Comparison of ENCODE assay signal across 35 cellular contexts in the genomic region with DNA sequence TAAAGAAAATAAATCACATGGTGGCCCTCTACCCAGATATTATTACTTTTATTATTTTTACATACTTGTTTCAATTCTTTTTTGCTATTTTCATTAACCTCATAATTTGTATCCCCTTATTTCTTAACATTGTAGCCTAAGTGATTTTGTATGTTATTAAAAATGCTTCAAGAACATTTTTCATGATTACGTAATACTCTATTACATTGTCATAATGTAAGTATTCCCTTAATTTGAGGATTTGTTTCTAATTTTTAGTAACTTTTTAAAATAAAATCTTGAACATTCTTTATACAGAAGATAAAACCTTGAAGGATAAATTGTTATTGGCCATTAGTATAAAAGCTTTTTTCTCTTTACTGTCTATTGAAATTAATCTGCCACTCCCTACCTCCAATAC.
"Had no signal": no experiment of that assay in that cellular context is flagged by ENCODE, and none has a peak within 500 bp of the region (broad histone marks: within the 10 kb centered on the region; RNA-seq: fewer than 3 reads in every experiment).

No MANE protein-coding gene starts in this region.

- H3K9me3 Mint-ChIP-seq: activated CD4-positive, alpha-beta memory T cell treated with anti-CD3 and anti-CD28 coated beads for 36 hours; activated CD4-positive, alpha-beta T cell treated with anti-CD3 and anti-CD28 coated beads, Interleukin-2, amount 10 ng/mL, durations not matched to agents 24 days and 14 days; activated naive CD4-positive, alpha-beta T cell treated with anti-CD3 and anti-CD28 coated beads for 36 hours; activated naive CD4-positive, alpha-beta T cell treated with anti-CD3 and anti-CD28 coated beads, Interleukin-2, amount 50 U/mL, for 24 hours; activated naive CD8-positive, alpha-beta T cell treated with anti-CD3 and anti-CD28 coated beads for 36 hours; activated naive CD8-positive, alpha-beta T cell treated with anti-CD3 and anti-CD28 coated beads, Interleukin-2, amount 50 U/mL, for 24 hours; activated T-helper 1 cell treated with anti-CD3 and anti-CD28 coated beads, Interleukin-12 subunit alpha, Interleukin-12 subunit beta, Interleukin-2, Interleukin-4 antibody, amounts not matched to agents 30 ng/mL and 10 ng/mL and 1 ng/mL, durations not matched to agents 14 hours and 24 hours and 36 hours; activated T-helper 2 cell treated with anti-CD3 and anti-CD28 coated beads, Interferon-gamma antibody, Interleukin-2, Interleukin-4, amounts not matched to agents 10 μg/mL and 5 μg/mL and 100 μg/mL, durations not matched to agents 14 hours and 24 hours and 36 hours; brain; T-helper 1 cell treated with Interleukin-12 subunit alpha and Interleukin-12 subunit beta and Interleukin-4 antibody, amounts not matched to agents 30 μg/mL and 1 μg/mL, for 36 hours; T-helper 2 cell treated with Interferon-gamma antibody and Interleukin-4, amounts not matched to agents 5 μg/mL and 100 μg/mL, for 36 hours had no signal

- H3K27ac ChIP-seq: ascending aorta, breast epithelium, cardiac muscle cell, colonic mucosa, epithelial cell of prostate, esophagus squamous epithelium, gastroesophageal sphincter, heart right ventricle had no signal

- H3K27me3 Mint-ChIP-seq: activated CD4-positive, alpha-beta memory T cell treated with anti-CD3 and anti-CD28 coated beads for 36 hours; activated CD4-positive, alpha-beta T cell treated with anti-CD3 and anti-CD28 coated beads for 36 hours; activated CD4-positive, alpha-beta T cell treated with anti-CD3 and anti-CD28 coated beads, Interleukin-2, amount 10 ng/mL, durations not matched to agents 24 days and 14 days; activated CD8-positive, alpha-beta memory T cell treated with anti-CD3 and anti-CD28 coated beads, Interleukin-2, amount 10 ng/mL, durations not matched to agents 7 days and 5 days; activated naive CD4-positive, alpha-beta T cell treated with anti-CD3 and anti-CD28 coated beads, Interleukin-2, amount 50 U/mL, for 24 hours; activated naive CD8-positive, alpha-beta T cell treated with anti-CD3 and anti-CD28 coated beads for 36 hours; activated naive CD8-positive, alpha-beta T cell treated with anti-CD3 and anti-CD28 coated beads, Interleukin-2, amount 50 U/mL, for 24 hours; brain had no signal

- H3K4me3 Mint-ChIP-seq: activated CD4-positive, alpha-beta memory T cell treated with anti-CD3 and anti-CD28 coated beads for 36 hours; activated CD4-positive, alpha-beta T cell treated with anti-CD3 and anti-CD28 coated beads for 36 hours; activated CD4-positive, alpha-beta T cell treated with anti-CD3 and anti-CD28 coated beads, Interleukin-2, amount 10 ng/mL, durations not matched to agents 24 days and 14 days; activated CD8-positive, alpha-beta memory T cell treated with anti-CD3 and anti-CD28 coated beads, Interleukin-2, amount 10 ng/mL, durations not matched to agents 7 days and 5 days; activated CD8-positive, alpha-beta T cell treated with anti-CD3 and anti-CD28 coated beads, Interleukin-2, amount 10 ng/mL, durations not matched to agents 7 days and 5 days; activated naive CD4-positive, alpha-beta T cell treated with anti-CD3 and anti-CD28 coated beads for 36 hours; activated naive CD4-positive, alpha-beta T cell treated with anti-CD3 and anti-CD28 coated beads, Interleukin-2, amount 50 U/mL, for 24 hours; activated naive CD8-positive, alpha-beta T cell treated with anti-CD3 and anti-CD28 coated beads for 36 hours; activated naive CD8-positive, alpha-beta T cell treated with anti-CD3 and anti-CD28 coated beads, Interleukin-2, amount 50 U/mL, for 24 hours; activated T-helper 1 cell treated with anti-CD3 and anti-CD28 coated beads, Interleukin-12 subunit alpha, Interleukin-12 subunit beta, Interleukin-2, Interleukin-4 antibody, amounts not matched to agents 30 ng/mL and 10 ng/mL and 1 ng/mL, durations not matched to agents 14 hours and 24 hours and 36 hours; brain; T-helper 1 cell treated with Interleukin-12 subunit alpha and Interleukin-12 subunit beta and Interleukin-4 antibody, amounts not matched to agents 30 μg/mL and 1 μg/mL, for 36 hours; T-helper 2 cell treated with Interferon-gamma antibody and Interleukin-4, amounts not matched to agents 5 μg/mL and 100 μg/mL, for 36 hours had no signal

- H3K27me3 ChIP-seq: ascending aorta, breast epithelium, cardiac muscle cell, colonic mucosa, esophagus squamous epithelium, gastroesophageal sphincter, heart right ventricle had no signal

- H3K9me3 ChIP-seq: ascending aorta, breast epithelium, colonic mucosa, esophagus squamous epithelium, gastroesophageal sphincter, heart right ventricle had no signal

- DNase-seq: activated CD4-positive, alpha-beta memory T cell treated with anti-CD3 and anti-CD28 coated beads for 36 hours; activated CD4-positive, alpha-beta T cell treated with anti-CD3 and anti-CD28 coated beads for 36 hours; activated CD4-positive, alpha-beta T cell treated with anti-CD3 and anti-CD28 coated beads, Interleukin-2, amount 10 ng/mL, durations not matched to agents 24 days and 14 days; activated CD4-positive, CD25-positive, alpha-beta regulatory T cell; activated CD4-positive, CD25-positive, alpha-beta regulatory T cell treated with anti-CD3 and anti-CD28 coated beads, Interleukin-2, amount 50 U/mL, for 72 hours; activated CD8-positive, alpha-beta memory T cell treated with anti-CD3 and anti-CD28 coated beads, Interleukin-2, amount 10 ng/mL, durations not matched to agents 7 days and 5 days; activated CD8-positive, alpha-beta memory T cell treated with anti-CD3 and anti-CD28 coated beads, Interleukin-2, amount 50 U/mL, for 4 hours; activated CD8-positive, alpha-beta T cell treated with anti-CD3 and anti-CD28 coated beads, Interleukin-2, amount 10 ng/mL, durations not matched to agents 7 days and 5 days; activated effector memory CD4-positive, alpha-beta T cell treated with anti-CD3 and anti-CD28 coated beads, Interleukin-2, amount 50 U/mL, for 16 hours; activated naive CD4-positive, alpha-beta T cell treated with anti-CD3 and anti-CD28 coated beads for 36 hours; activated naive CD8-positive, alpha-beta T cell treated with anti-CD3 and anti-CD28 coated beads for 36 hours; activated naive CD8-positive, alpha-beta T cell treated with anti-CD3 and anti-CD28 coated beads, Interleukin-2, amount 50 U/mL, for 24 hours; activated T-cell treated with anti-CD3 and anti-CD28 coated beads, Interleukin-2, amount 50 U/mL, for 1 hour; activated T-cell treated with anti-CD3 and anti-CD28 coated beads, Interleukin-2, amount 50 U/mL, for 48 hours; central memory CD4-positive, alpha-beta T cell; cerebellar nuclear complex; colonic mucosa; effector CD8-positive, alpha-beta T cell; esophagus squamous epithelium; foreskin melanocyte; heart right ventricle; T1000 had no signal

- H3K4me1 ChIP-seq: ascending aorta, breast epithelium, colonic mucosa, esophagus squamous epithelium had no signal

- H3K4me3 ChIP-seq: ascending aorta, breast epithelium, cardiac muscle cell, colonic mucosa, esophagus squamous epithelium, gastroesophageal sphincter, heart right ventricle had no signal

- ATAC-seq: activated CD4-positive, alpha-beta T cell treated with anti-CD3 and anti-CD28 coated beads for 36 hours; activated CD8-positive, alpha-beta memory T cell treated with anti-CD3 and anti-CD28 coated beads, Interleukin-2, amount 10 ng/mL, durations not matched to agents 7 days and 5 days; activated CD8-positive, alpha-beta T cell treated with anti-CD3 and anti-CD28 coated beads, Interleukin-2, amount 10 ng/mL, durations not matched to agents 7 days and 5 days; activated naive CD8-positive, alpha-beta T cell treated with anti-CD3 and anti-CD28 coated beads, Interleukin-2, amount 50 U/mL, for 24 hours; gastroesophageal sphincter; heart right ventricle had no signal

- H3K4me1 Mint-ChIP-seq: activated CD4-positive, alpha-beta T cell treated with anti-CD3 and anti-CD28 coated beads for 36 hours; activated CD8-positive, alpha-beta memory T cell treated with anti-CD3 and anti-CD28 coated beads, Interleukin-2, amount 10 ng/mL, durations not matched to agents 7 days and 5 days; activated naive CD8-positive, alpha-beta T cell treated with anti-CD3 and anti-CD28 coated beads, Interleukin-2, amount 50 U/mL, for 24 hours; brain had no signal

- H3K27ac Mint-ChIP-seq: activated CD4-positive, alpha-beta memory T cell treated with anti-CD3 and anti-CD28 coated beads for 36 hours; activated CD4-positive, alpha-beta T cell treated with anti-CD3 and anti-CD28 coated beads for 36 hours; activated CD4-positive, alpha-beta T cell treated with anti-CD3 and anti-CD28 coated beads, Interleukin-2, amount 10 ng/mL, durations not matched to agents 24 days and 14 days; activated CD8-positive, alpha-beta memory T cell treated with anti-CD3 and anti-CD28 coated beads, Interleukin-2, amount 10 ng/mL, durations not matched to agents 7 days and 5 days; activated CD8-positive, alpha-beta T cell treated with anti-CD3 and anti-CD28 coated beads, Interleukin-2, amount 10 ng/mL, durations not matched to agents 7 days and 5 days; activated naive CD4-positive, alpha-beta T cell treated with anti-CD3 and anti-CD28 coated beads for 36 hours; activated naive CD8-positive, alpha-beta T cell treated with anti-CD3 and anti-CD28 coated beads, Interleukin-2, amount 50 U/mL, for 24 hours; activated T-helper 1 cell treated with anti-CD3 and anti-CD28 coated beads, Interleukin-12 subunit alpha, Interleukin-12 subunit beta, Interleukin-2, Interleukin-4 antibody, amounts not matched to agents 30 ng/mL and 10 ng/mL and 1 ng/mL, durations not matched to agents 14 hours and 24 hours and 36 hours; activated T-helper 2 cell treated with anti-CD3 and anti-CD28 coated beads, Interferon-gamma antibody, Interleukin-2, Interleukin-4, amounts not matched to agents 10 μg/mL and 5 μg/mL and 100 μg/mL, durations not matched to agents 14 hours and 24 hours and 36 hours; brain; T-helper 1 cell treated with Interleukin-12 subunit alpha and Interleukin-12 subunit beta and Interleukin-4 antibody, amounts not matched to agents 30 μg/mL and 1 μg/mL, for 36 hours; T-helper 2 cell treated with Interferon-gamma antibody and Interleukin-4, amounts not matched to agents 5 μg/mL and 100 μg/mL, for 36 hours had no signal

- FAIRE-seq: endometrium, endothelial cell of umbilical vein had no signal
